Comparison of ENCODE assay signal across 29 cellular contexts in the genomic region with DNA sequence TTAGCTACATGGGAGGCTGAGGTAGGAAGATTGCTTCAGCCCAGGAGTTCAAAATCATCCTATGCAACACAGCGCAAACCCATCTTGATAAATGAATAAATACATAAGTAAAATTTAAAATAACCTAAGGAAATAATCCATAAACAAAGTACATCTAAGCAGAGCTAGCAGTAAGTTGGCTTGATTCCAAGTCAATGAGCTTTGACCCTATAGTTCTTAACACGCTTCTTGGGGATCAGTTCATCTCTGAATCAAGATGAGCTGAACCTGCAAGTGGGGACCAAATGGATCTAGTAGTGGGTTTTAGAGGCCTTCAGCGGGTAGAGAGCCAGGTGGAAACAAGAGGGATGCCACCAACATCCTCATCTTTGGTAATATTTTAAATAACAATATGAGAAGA.
"Had no signal": no experiment of that assay in that cellular context is flagged by ENCODE, and none has a peak within 500 bp of the region (broad histone marks: within the 10 kb centered on the region; RNA-seq: fewer than 3 reads in every experiment).

No MANE protein-coding gene starts in this region.

- DNase-seq: colonic mucosa; cortex of kidney; dermis blood vessel endothelial cell; dorsolateral prefrontal cortex; effector CD4-positive, alpha-beta T cell; effector CD8-positive, alpha-beta T cell; effector memory CD4-positive, alpha-beta T cell; effector memory CD8-positive, alpha-beta T cell; endodermal cell; erythroblast; esophagus squamous epithelium; foreskin fibroblast; foreskin keratinocyte; foreskin melanocyte; gastrocnemius medialis; glutamatergic neuron; head of caudate nucleus; heart left ventricle; heart right ventricle had no signal

- H3K27ac ChIP-seq: colonic mucosa, coronary artery, dorsolateral prefrontal cortex, epithelial cell of prostate, esophagus muscularis mucosa, esophagus squamous epithelium, foreskin keratinocyte, gastrocnemius medialis, gastroesophageal sphincter, heart left ventricle, heart right ventricle had no signal

- H3K9me3 ChIP-seq: colonic mucosa, esophagus muscularis mucosa, esophagus squamous epithelium, gastrocnemius medialis, gastroesophageal sphincter, heart left ventricle, heart right ventricle had no signal

- FAIRE-seq: colon, endometrium, endothelial cell of umbilical vein, frontal cortex had no signal

- H3K27ac Mint-ChIP-seq: dendritic cell treated with granulocyte-macrophage colony-stimulating factor and Interleukin-4, amounts not matched to agents 40 ng/mL and 50 ng/mL, for 4 days; effector memory CD8-positive, alpha-beta T cell; endodermal cell had no signal

- H3K4me3 ChIP-seq: colonic mucosa, coronary artery, dorsolateral prefrontal cortex, esophagus muscularis mucosa, esophagus squamous epithelium, gastrocnemius medialis, gastroesophageal sphincter, heart left ventricle, heart right ventricle had no signal

- H3K4me1 ChIP-seq: colonic mucosa, gastrocnemius medialis had no signal

- H3K9me3 Mint-ChIP-seq: dendritic cell treated with granulocyte-macrophage colony-stimulating factor and Interleukin-4, amounts not matched to agents 40 ng/mL and 50 ng/mL, for 4 days; effector memory CD8-positive, alpha-beta T cell; endodermal cell had no signal

- ATAC-seq: effector memory CD8-positive, alpha-beta T cell; esophagus mucosa; foreskin keratinocyte; gastrocnemius medialis; gastroesophageal sphincter; heart left ventricle; heart right ventricle had no signal

- H3K4me3 Mint-ChIP-seq: dendritic cell treated with granulocyte-macrophage colony-stimulating factor and Interleukin-4, amounts not matched to agents 40 ng/mL and 50 ng/mL, for 4 days; effector memory CD8-positive, alpha-beta T cell; endodermal cell had no signal

- H3K27me3 ChIP-seq: colonic mucosa, dorsolateral prefrontal cortex, esophagus muscularis mucosa, esophagus squamous epithelium, foreskin keratinocyte, gastrocnemius medialis, gastroesophageal sphincter, heart left ventricle, heart right ventricle had no signal

- H3K36me3 ChIP-seq: colonic mucosa, esophagus muscularis mucosa, esophagus squamous epithelium, gastrocnemius medialis, gastroesophageal sphincter, heart left ventricle, heart right ventricle had no signal
